In genomic region chr3:53506110-53506762, GRCh38 we compare ENCODE assay signal across 15 cellular contexts. TPM values are rescaled to one million over a fixed set of nuclear protein-coding genes. Genes with fewer than 3 reads are reported as not detected.
"Had no signal": no experiment of that assay in that cellular context is flagged by ENCODE, and none has a peak within 500 bp of the region (broad histone marks: within the 10 kb centered on the region; RNA-seq: fewer than 3 reads in every experiment).

No MANE protein-coding gene starts in this region.

- FAIRE-seq: endometrium had no signal

- H3K9me3 Mint-ChIP-seq: activated naive CD4-positive, alpha-beta T cell treated with anti-CD3 and anti-CD28 coated beads, Interleukin-2, amount 50 U/mL, for 72 hours; activated T-cell treated with anti-CD3 and anti-CD28 coated beads, Interleukin-2, amount 50 U/mL, for 4 hours had no signal

- H3K4me3 Mint-ChIP-seq: activated T-cell treated with anti-CD3 and anti-CD28 coated beads, Interleukin-2, amount 50 U/mL, for 4 hours had no signal

- H3K27me3 ChIP-seq: esophagus muscularis mucosa, upper lobe of left lung had no signal

- H3K27ac ChIP-seq: esophagus muscularis mucosa, spleen, upper lobe of left lung had no signal

- H3K9me3 ChIP-seq: esophagus muscularis mucosa, spleen, upper lobe of left lung had no signal

- H3K36me3 Mint-ChIP-seq: activated naive CD4-positive, alpha-beta T cell treated with anti-CD3 and anti-CD28 coated beads, Interleukin-2, amount 50 U/mL, for 72 hours had no signal

- DNase-seq: activated effector memory CD4-positive, alpha-beta T cell treated with anti-CD3 and anti-CD28 coated beads, Interleukin-2, amount 50 U/mL, for 16 hours; activated T-cell treated with anti-CD3 and anti-CD28 coated beads, Interleukin-2, amount 50 U/mL, for 4 hours; amniotic stem cell; glutamatergic neuron; right cardiac atrium; spleen; stimulated activated CD4-positive, alpha-beta T cell treated with anti-CD3 and anti-CD28 coated beads, Interleukin-1b, Interleukin-23, amount 100 ng/mL, for 48 hours; stimulated activated naive CD4-positive, alpha-beta T cell; T-helper 2 cell; upper lobe of left lung had no signal

- H3K4me3 ChIP-seq: esophagus muscularis mucosa, spleen, upper lobe of left lung had no signal

- H3K4me1 ChIP-seq: spleen, upper lobe of left lung had no signal

- H3K36me3 ChIP-seq: esophagus muscularis mucosa, spleen, upper lobe of left lung had no signal

- H3K27ac Mint-ChIP-seq: activated naive CD4-positive, alpha-beta T cell treated with anti-CD3 and anti-CD28 coated beads, Interleukin-2, amount 50 U/mL, for 72 hours had no signal

RNA-seq across cellular contexts. Expression of gene CACNA1D, which starts 11.8 kb away (rescaled TPM):
- total RNA-seq: dermis microvascular lymphatic vessel endothelial cell, fibroblast of villous mesenchyme had no signal
